ENCODE assay signal across 17 cellular contexts in the genomic region with DNA sequence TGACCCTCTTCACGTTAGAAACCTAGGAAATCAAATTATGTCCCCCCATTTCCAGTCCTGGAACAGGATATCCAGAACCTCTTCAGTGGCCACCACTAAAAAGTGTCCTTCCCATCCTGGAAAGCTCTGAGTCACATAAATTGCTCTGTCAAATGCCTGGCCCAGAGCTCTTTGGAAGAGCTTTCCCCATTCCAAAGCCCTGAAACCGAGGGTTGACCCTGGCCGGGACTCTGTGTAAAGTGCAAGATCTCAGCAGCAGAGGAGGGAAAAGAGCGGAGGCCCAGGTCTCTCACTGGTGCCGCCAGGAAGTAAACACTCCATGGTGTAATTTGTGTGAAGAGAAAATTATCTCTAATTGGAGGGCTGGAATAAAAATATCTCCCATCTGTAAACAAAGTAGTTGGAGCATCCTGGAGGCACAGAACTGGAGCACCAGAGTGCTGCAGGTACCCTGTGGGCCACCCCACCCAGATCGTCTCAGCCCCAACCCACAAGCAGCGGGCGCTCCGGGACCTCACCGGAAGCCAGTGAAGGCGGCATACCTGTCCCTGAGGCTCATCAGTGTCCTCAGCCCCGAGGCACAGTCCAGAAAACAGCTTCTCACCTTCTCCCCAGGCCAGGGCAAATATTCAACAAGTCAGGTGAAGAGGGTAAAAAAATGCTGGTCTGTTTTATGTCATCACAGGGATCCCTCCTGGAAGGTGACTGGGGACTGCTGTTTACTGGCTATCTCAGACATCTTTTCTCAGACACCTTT. TPM values are rescaled to one million over a fixed set of nuclear protein-coding genes. Genes with fewer than 3 reads are reported as not detected.
DNase-seq lines count a peak whose midpoint lies in the region; ATAC-seq and TF ChIP-seq lines count a peak whose summit lies in the region.
"Had no signal": no experiment of that assay in that cellular context is flagged by ENCODE, and none has a peak within 500 bp of the region (broad histone marks: within the 10 kb centered on the region; RNA-seq: fewer than 3 reads in every experiment).

No MANE protein-coding gene starts in this region.

- H3K36me3 ChIP-seq in body of pancreas (replicated peaks in 1 of 2; ENCODE audit: insufficient read depth in 1 of 2, low read depth in 2 of 2) = no peaks in the 10 kb centered on the region
- H3K36me3 ChIP-seq in neural progenitor cell = no peaks in the 10 kb centered on the region

- H2AFZ ChIP-seq in neural progenitor cell (replicated peaks) = no peak overlapping the region
- H2AFZ ChIP-seq: GM23338 had no signal

- H3K27me3 Mint-ChIP-seq in neural progenitor cell (ENCODE audit: insufficient read depth, low read depth) (peaks cover 8% of the 10 kb centered on the region), progenitor cell of endocrine pancreas (peaks cover 41% of the 10 kb centered on the region)

- H3K4me3 Mint-ChIP-seq in neural progenitor cell (no peak overlapping the region), progenitor cell of endocrine pancreas (ENCODE audit: low read depth) (no peak overlapping the region)
- H3K4me3 Mint-ChIP-seq: GM23338 had no signal

- TF ChIP-seq POLR2A in body of pancreas (IDR thresholded peaks at IDR 0.05) = no peak

- no peak for TF ChIP-seq CTCF in body of pancreas (IDR thresholded peaks at IDR 0.05)
- TF ChIP-seq CTCF in neural progenitor cell (IDR thresholded peaks at IDR 0.05) = no peak
- no peak for TF ChIP-seq CTCF in progenitor cell of endocrine pancreas (IDR thresholded peaks at IDR 0.05; ENCODE audit: unreplicated experiment)

- no peak overlapping the region for H3K4me2 ChIP-seq in neural progenitor cell
- H3K4me2 ChIP-seq: GM23338 had no signal

- ATAC-seq in body of pancreas (peak; percentile 24), HG03097 (IDR thresholded peaks at IDR 0.05; ENCODE audit: low FRiP score, unreplicated experiment) (no peak), GM21447 (IDR thresholded peaks at IDR 0.05; ENCODE audit: unreplicated experiment) (no peak)
- ATAC-seq: GM23338, Panc1 had no signal

- peaks cover 4% of the 10 kb centered on the region for H3K4me1 ChIP-seq in body of pancreas
- H3K4me1 ChIP-seq in neural progenitor cell = no peaks in the 10 kb centered on the region

- H3K9me3 ChIP-seq in body of pancreas (no peaks in the 10 kb centered on the region), neural progenitor cell (ENCODE audit: low read depth) (no peaks in the 10 kb centered on the region)

- no peak overlapping the region for H3K9ac ChIP-seq in neural progenitor cell

- H3K4me3 ChIP-seq in body of pancreas (no peak overlapping the region), neural progenitor cell (no peak overlapping the region)
- H3K4me3 ChIP-seq: GM23338 had no signal

- no peaks in the 10 kb centered on the region for H3K36me3 Mint-ChIP-seq in neural progenitor cell
- no peaks in the 10 kb centered on the region for H3K36me3 Mint-ChIP-seq in progenitor cell of endocrine pancreas (ENCODE audit: insufficient read depth)

- H3K27ac ChIP-seq in body of pancreas (no peak overlapping the region), neural progenitor cell (no peak overlapping the region)

- peaks cover 4% of the 10 kb centered on the region for H4K20me1 ChIP-seq in neural progenitor cell (ENCODE audit: low read depth)

- H3K27ac Mint-ChIP-seq in neural progenitor cell = no peak overlapping the region
- no peak overlapping the region for H3K27ac Mint-ChIP-seq in progenitor cell of endocrine pancreas
- H3K27ac Mint-ChIP-seq: GM23338 had no signal

- intact Hi-C loops in body of pancreas (cut with DNase I) = no loop called here

- H3K27me3 ChIP-seq in body of pancreas = no peaks in the 10 kb centered on the region
- H3K27me3 ChIP-seq in neural progenitor cell = peaks cover 17% of the 10 kb centered on the region

- H3K4me1 Mint-ChIP-seq in neural progenitor cell (peaks cover 15% of the 10 kb centered on the region), progenitor cell of endocrine pancreas (ENCODE audit: low read depth) (peaks cover 1% of the 10 kb centered on the region)

- no peaks in the 10 kb centered on the region for H3K9me3 Mint-ChIP-seq in neural progenitor cell
- no peaks in the 10 kb centered on the region for H3K9me3 Mint-ChIP-seq in progenitor cell of endocrine pancreas (ENCODE audit: low read depth)
- H3K9me3 Mint-ChIP-seq: GM23338 had no signal

- H3K79me2 ChIP-seq in neural progenitor cell (ENCODE audit: low read depth) = no peaks in the 10 kb centered on the region

- DNase-seq in DMS153 treated with DMSO at 0.1 percent for 48 hours (lab: John Stamatoyannopoulos, UW; ENCODE audit: unreplicated experiment) (peak; percentile 59), NCI-H1436 (lab: John Stamatoyannopoulos, UW) (peak; percentile 47), NCI-H2227 treated with DMSO at 0.1 percent for 48 hours (lab: John Stamatoyannopoulos, UW) (peak; percentile 20), body of pancreas (no peak), neural progenitor cell (ENCODE audit: low spot score) (no peak), progenitor cell of endocrine pancreas (ENCODE audit: low spot score, unreplicated experiment) (no peak)
- DNase-seq: C1 segment of cervical spinal cord, DMS53, KG1, NCI-H1048, NCI-H2171 treated with DMSO at 0.1 percent for 48 hours, Right ventricle myocardium superior, T-helper 2 cell had no signal

- H3F3A ChIP-seq in neural progenitor cell (ENCODE audit: low read depth) = no peaks in the 10 kb centered on the region

- WGBS in body of pancreas, 2 donors = 61 to 71% methylated on average over 12 of the region's 12 CpGs

RNA-seq across cellular contexts. Expression of gene JAM3, which starts 4.7 kb away (rescaled TPM):
- total RNA-seq in body of pancreas (10 to 100 TPM in 1 of 2 donors, 1 to 10 TPM in 1; 9.6 to 13.2 TPM), neural progenitor cell (ENCODE audit: low replicate concordance) (65.9 and 68.1 TPM in 2 replicates), progenitor cell of endocrine pancreas (37.0 and 37.6 TPM in 2 replicates)

Comparison
In these comparisons a context has a peak if more than half of its experiments do, and no peak if none do; other contexts are left out.
1. DNase-seq: peak in DMS153 treated with DMSO at 0.1 percent for 48 hours (single experiment), NCI-H1436 (single experiment) and NCI-H2227 treated with DMSO at 0.1 percent for 48 hours (single experiment); none in body of pancreas (0 of 4), neural progenitor cell (single experiment) and progenitor cell of endocrine pancreas (single experiment).